Comparison of ENCODE assay signal across 8 cellular contexts in the genomic region with DNA sequence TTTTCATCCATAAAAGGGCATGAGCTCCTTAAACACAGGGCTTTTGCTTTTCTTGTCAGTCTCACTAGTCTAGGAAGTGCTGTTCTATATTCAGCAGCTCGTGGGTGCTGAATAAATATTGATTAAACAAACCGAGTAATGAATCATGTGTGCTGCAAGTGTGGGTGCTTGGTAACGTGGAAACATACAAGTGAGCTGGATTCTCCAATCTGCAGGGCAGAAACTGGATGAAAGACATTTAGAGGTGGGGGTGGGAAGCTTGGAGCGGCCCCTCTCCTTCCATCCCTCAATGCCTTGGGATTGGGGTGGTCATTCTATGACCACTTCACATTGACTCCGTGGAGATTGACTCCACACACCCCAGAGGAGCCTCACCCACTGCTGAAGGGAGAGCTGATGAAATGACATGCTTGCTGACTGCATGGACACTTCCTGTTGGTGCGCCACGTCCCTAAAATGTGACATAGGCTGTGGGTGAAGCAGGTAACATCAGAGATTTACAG.
DNase-seq lines count a peak whose midpoint lies in the region; ATAC-seq and TF ChIP-seq lines count a peak whose summit lies in the region.

No MANE protein-coding gene starts in this region.

- H3K4me1 Mint-ChIP-seq in CD14-positive monocyte, result peaks cover 97% of the 10 kb centered on the region
- H3K4me1 Mint-ChIP-seq in progenitor cell of endocrine pancreas (ENCODE audit: low read depth), result peaks cover 13% of the 10 kb centered on the region

- ATAC-seq in HG02763 (IDR thresholded peaks at IDR 0.05; ENCODE audit: unreplicated experiment) (no peak), GM18520 (IDR thresholded peaks at IDR 0.05; ENCODE audit: unreplicated experiment) (no peak)

- intact Hi-C loops in CD14-positive monocyte (cut with micrococcal nuclease), result loop anchor here in 1 of 2 donors (5.0 kb wide), 1 partner anchor 40 kb away; no protein-coding TSS in a partner anchor

- H3K4me3 Mint-ChIP-seq in CD14-positive monocyte (peak overlapping the region in 1 of 2 donors; percentile 75), progenitor cell of endocrine pancreas (ENCODE audit: low read depth) (no peak overlapping the region)

- H3K27me3 Mint-ChIP-seq in CD14-positive monocyte (ENCODE audit: low read depth in 3 of 3), result peaks cover 0 to 7% (median 0%) of the 10 kb centered on the region in 3 donors
- H3K27me3 Mint-ChIP-seq in progenitor cell of endocrine pancreas, result no peaks in the 10 kb centered on the region

- H3K9me3 Mint-ChIP-seq in CD14-positive monocyte (peaks cover 0 to 3% (median 0%) of the 10 kb centered on the region in 7 donors), progenitor cell of endocrine pancreas (ENCODE audit: low read depth) (no peaks in the 10 kb centered on the region)

- H3K27ac Mint-ChIP-seq in CD14-positive monocyte, result peak overlapping the region; percentile 91 to 97 (median 94)
- H3K27ac Mint-ChIP-seq in progenitor cell of endocrine pancreas, result no peak overlapping the region

- peak; percentile 79 for DNase-seq in CD14-positive monocyte (ENCODE audit: low spot score)
- peak; percentile 21 to 89 (median 58) for DNase-seq in T-helper 1 cell
- peak; percentile 67 for DNase-seq in astrocyte of the hippocampus (ENCODE audit: low read depth, low spot score)
- peak; percentile 64 for DNase-seq in pulmonary artery endothelial cell (ENCODE audit: low read depth, low spot score)
- no peak for DNase-seq in progenitor cell of endocrine pancreas (ENCODE audit: low spot score, unreplicated experiment)
- DNase-seq in NCI-H146 treated with DMSO at 0.1 percent for 48 hours (lab: John Stamatoyannopoulos, UW; ENCODE audit: unreplicated experiment), result no peak

- TF ChIP-seq CTCF in CD14-positive monocyte (IDR thresholded peaks at IDR 0.05) (no peak), progenitor cell of endocrine pancreas (IDR thresholded peaks at IDR 0.05; ENCODE audit: unreplicated experiment) (no peak)

- H3K36me3 Mint-ChIP-seq in CD14-positive monocyte (peaks cover 52 to 55% of the 10 kb centered on the region in 2 donors), progenitor cell of endocrine pancreas (ENCODE audit: insufficient read depth) (no peaks in the 10 kb centered on the region)

Comparison
In these comparisons a context has a peak if more than half of its experiments do, and no peak if none do; other contexts are left out.
1. DNase-seq: peak in CD14-positive monocyte (single experiment), T-helper 1 cell (5 of 5), astrocyte of the hippocampus (single experiment) and pulmonary artery endothelial cell (single experiment); none in progenitor cell of endocrine pancreas (single experiment) and NCI-H146 treated with DMSO at 0.1 percent for 48 hours (single experiment).